1 cellular context compared by ENCODE assay signal in genomic region chr6:75199856-75200255, GRCh38.
TF ChIP-seq lines count a peak whose summit lies in the region.

No MANE protein-coding gene starts in this region.

TF ChIP-seq in SK-N-SH treated with all-trans-retinoic acid at 6 μM for 48 hours, 23 proteins besides CTCF, POLR2A, EP300 and RAD21 (continued from another document):
- TF ChIP-seq, protein P1, sequence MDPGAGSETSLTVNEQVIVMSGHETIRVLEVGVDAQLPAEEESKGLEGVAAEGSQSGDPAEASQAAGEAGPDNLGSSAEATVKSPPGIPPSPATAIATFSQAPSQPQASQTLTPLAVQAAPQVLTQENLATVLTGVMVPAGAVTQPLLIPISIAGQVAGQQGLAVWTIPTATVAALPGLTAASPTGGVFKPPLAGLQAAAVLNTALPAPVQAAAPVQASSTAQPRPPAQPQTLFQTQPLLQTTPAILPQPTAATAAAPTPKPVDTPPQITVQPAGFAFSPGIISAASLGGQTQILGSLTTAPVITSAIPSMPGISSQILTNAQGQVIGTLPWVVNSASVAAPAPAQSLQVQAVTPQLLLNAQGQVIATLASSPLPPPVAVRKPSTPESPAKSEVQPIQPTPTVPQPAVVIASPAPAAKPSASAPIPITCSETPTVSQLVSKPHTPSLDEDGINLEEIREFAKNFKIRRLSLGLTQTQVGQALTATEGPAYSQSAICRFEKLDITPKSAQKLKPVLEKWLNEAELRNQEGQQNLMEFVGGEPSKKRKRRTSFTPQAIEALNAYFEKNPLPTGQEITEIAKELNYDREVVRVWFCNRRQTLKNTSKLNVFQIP (CRISPR knock-in tag; IDR thresholded peaks at IDR 0.05; ENCODE audit: borderline replicate concordance, low read depth) = no peak
- TF ChIP-seq RARB (CRISPR knock-in tag; IDR thresholded peaks at IDR 0.05) (no peak), ZC3H10 (CRISPR knock-in tag; IDR thresholded peaks at IDR 0.05) (no peak), ZNF565 (CRISPR knock-in tag; conservative IDR thresholded peaks at IDR 0.05; ENCODE audit: low read depth) (no peak), ESRRG (CRISPR knock-in tag; IDR thresholded peaks at IDR 0.05) (no peak), ARNTL (CRISPR knock-in tag; IDR thresholded peaks at IDR 0.05; ENCODE audit: borderline replicate concordance, low read depth) (no peak), ISL1 (CRISPR knock-in tag; IDR thresholded peaks at IDR 0.05) (no peak), ZFP3 (CRISPR knock-in tag; IDR thresholded peaks at IDR 0.05) (no peak), TOX (CRISPR knock-in tag; IDR thresholded peaks at IDR 0.05; ENCODE audit: borderline replicate concordance) (no peak)
- TF ChIP-seq, protein P2, sequence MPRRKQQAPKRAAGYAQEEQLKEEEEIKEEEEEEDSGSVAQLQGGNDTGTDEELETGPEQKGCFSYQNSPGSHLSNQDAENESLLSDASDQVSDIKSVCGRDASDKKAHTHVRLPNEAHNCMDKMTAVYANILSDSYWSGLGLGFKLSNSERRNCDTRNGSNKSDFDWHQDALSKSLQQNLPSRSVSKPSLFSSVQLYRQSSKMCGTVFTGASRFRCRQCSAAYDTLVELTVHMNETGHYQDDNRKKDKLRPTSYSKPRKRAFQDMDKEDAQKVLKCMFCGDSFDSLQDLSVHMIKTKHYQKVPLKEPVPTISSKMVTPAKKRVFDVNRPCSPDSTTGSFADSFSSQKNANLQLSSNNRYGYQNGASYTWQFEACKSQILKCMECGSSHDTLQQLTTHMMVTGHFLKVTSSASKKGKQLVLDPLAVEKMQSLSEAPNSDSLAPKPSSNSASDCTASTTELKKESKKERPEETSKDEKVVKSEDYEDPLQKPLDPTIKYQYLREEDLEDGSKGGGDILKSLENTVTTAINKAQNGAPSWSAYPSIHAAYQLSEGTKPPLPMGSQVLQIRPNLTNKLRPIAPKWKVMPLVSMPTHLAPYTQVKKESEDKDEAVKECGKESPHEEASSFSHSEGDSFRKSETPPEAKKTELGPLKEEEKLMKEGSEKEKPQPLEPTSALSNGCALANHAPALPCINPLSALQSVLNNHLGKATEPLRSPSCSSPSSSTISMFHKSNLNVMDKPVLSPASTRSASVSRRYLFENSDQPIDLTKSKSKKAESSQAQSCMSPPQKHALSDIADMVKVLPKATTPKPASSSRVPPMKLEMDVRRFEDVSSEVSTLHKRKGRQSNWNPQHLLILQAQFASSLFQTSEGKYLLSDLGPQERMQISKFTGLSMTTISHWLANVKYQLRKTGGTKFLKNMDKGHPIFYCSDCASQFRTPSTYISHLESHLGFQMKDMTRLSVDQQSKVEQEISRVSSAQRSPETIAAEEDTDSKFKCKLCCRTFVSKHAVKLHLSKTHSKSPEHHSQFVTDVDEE (CRISPR knock-in tag; IDR thresholded peaks at IDR 0.05) = no peak
- TF ChIP-seq, protein P3, sequence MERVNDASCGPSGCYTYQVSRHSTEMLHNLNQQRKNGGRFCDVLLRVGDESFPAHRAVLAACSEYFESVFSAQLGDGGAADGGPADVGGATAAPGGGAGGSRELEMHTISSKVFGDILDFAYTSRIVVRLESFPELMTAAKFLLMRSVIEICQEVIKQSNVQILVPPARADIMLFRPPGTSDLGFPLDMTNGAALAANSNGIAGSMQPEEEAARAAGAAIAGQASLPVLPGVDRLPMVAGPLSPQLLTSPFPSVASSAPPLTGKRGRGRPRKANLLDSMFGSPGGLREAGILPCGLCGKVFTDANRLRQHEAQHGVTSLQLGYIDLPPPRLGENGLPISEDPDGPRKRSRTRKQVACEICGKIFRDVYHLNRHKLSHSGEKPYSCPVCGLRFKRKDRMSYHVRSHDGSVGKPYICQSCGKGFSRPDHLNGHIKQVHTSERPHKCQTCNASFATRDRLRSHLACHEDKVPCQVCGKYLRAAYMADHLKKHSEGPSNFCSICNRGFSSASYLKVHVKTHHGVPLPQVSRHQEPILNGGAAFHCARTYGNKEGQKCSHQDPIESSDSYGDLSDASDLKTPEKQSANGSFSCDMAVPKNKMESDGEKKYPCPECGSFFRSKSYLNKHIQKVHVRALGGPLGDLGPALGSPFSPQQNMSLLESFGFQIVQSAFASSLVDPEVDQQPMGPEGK (CRISPR knock-in tag; IDR thresholded peaks at IDR 0.05; ENCODE audit: borderline replicate concordance) = no peak
